ENCODE assay signal across 34 cellular contexts in genomic region chr4:59537231-59537886, GRCh38.
DNase-seq lines count a peak whose midpoint lies in the region; ATAC-seq, FAIRE-seq and TF ChIP-seq lines count a peak whose summit lies in the region.
"Had no signal": no experiment of that assay in that cellular context is flagged by ENCODE, and none has a peak within 500 bp of the region (broad histone marks: within the 10 kb centered on the region; RNA-seq: fewer than 3 reads in every experiment).

No MANE protein-coding gene starts in this region.

- no peaks in the 10 kb centered on the region for H3K27me3 Mint-ChIP-seq in astrocyte (ENCODE audit: low read depth, unreplicated experiment)
- H3K27me3 Mint-ChIP-seq: activated naive CD8-positive, alpha-beta T cell treated with anti-CD3 and anti-CD28 coated beads, Interleukin-2, amount 50 U/mL, for 24 hours; CD8-positive, alpha-beta memory T cell had no signal

- intact Hi-C loops in psoas muscle (cut with DNase I): no loop called here

- TF ChIP-seq CTCF in OCI-LY3 (IDR thresholded peaks at IDR 0.05; ENCODE audit: low read depth, low read length): no peak
- no peak for TF ChIP-seq CTCF in astrocyte (IDR thresholded peaks at IDR 0.05; ENCODE audit: insufficient read depth, low read depth, low read length)
- no peak for TF ChIP-seq CTCF in psoas muscle (IDR thresholded peaks at IDR 0.05)
- no peak for TF ChIP-seq CTCF in gastroesophageal sphincter (IDR thresholded peaks at IDR 0.05)

- FAIRE-seq in astrocyte (lab: Jason Lieb, UNC): no peak
- FAIRE-seq: GM12892, TTC549 had no signal

- no peaks in the 10 kb centered on the region for H3K36me3 ChIP-seq in OCI-LY3 (replicated peaks; ENCODE audit: low read depth, low read length)
- no peaks in the 10 kb centered on the region for H3K36me3 ChIP-seq in astrocyte (ENCODE audit: insufficient read depth, low read length)
- H3K36me3 ChIP-seq in psoas muscle (ENCODE audit: insufficient read depth in 1 of 2, low read depth in 1 of 2): no peaks in the 10 kb centered on the region
- no peaks in the 10 kb centered on the region for H3K36me3 ChIP-seq in gastroesophageal sphincter
- H3K36me3 ChIP-seq: left ventricle myocardium inferior, transverse colon had no signal

- H3K4me2 ChIP-seq in OCI-LY3 (ENCODE audit: low read length): peak overlapping the region; percentile 10; the same call in 1 of the 2 replicates
- H3K4me2 ChIP-seq in astrocyte (ENCODE audit: low read length): peak overlapping the region; percentile 37
- H3K4me2 ChIP-seq: KMS-11, SK-N-SH had no signal

- H3K27me3 ChIP-seq in OCI-LY3 (ENCODE audit: low read depth, low read length): no peaks in the 10 kb centered on the region
- no peaks in the 10 kb centered on the region for H3K27me3 ChIP-seq in astrocyte (ENCODE audit: insufficient read depth, low read length)
- H3K27me3 ChIP-seq in psoas muscle (ENCODE audit: insufficient read depth in 3 of 3, low read length in 2 of 3): no peaks in the 10 kb centered on the region
- no peaks in the 10 kb centered on the region for H3K27me3 ChIP-seq in gastroesophageal sphincter
- H3K27me3 ChIP-seq: dorsolateral prefrontal cortex, transverse colon had no signal

- no peaks in the 10 kb centered on the region for H3K9me3 Mint-ChIP-seq in astrocyte (ENCODE audit: unreplicated experiment)

- TF ChIP-seq EP300 in gastroesophageal sphincter (IDR thresholded peaks at IDR 0.05): no peak

- H3K79me2 ChIP-seq in OCI-LY3 (ENCODE audit: low read length) (no peaks in the 10 kb centered on the region), astrocyte (ENCODE audit: insufficient read depth, low read length) (no peaks in the 10 kb centered on the region)

- no peaks in the 10 kb centered on the region for H4K20me1 ChIP-seq in OCI-LY3 (ENCODE audit: insufficient read depth, low read length)
- H4K20me1 ChIP-seq in astrocyte (ENCODE audit: insufficient read depth, low read length): no peaks in the 10 kb centered on the region

- H3K9me3 ChIP-seq in OCI-LY3 (ENCODE audit: insufficient read depth, low read length) (no peaks in the 10 kb centered on the region), astrocyte (ENCODE audit: insufficient read depth, low read depth, low read length) (no peaks in the 10 kb centered on the region), psoas muscle (no peaks in the 10 kb centered on the region), gastroesophageal sphincter (no peaks in the 10 kb centered on the region)
- H3K9me3 ChIP-seq: left ventricle myocardium inferior, SK-N-SH, transverse colon had no signal

- H3K9ac ChIP-seq in OCI-LY3 (ENCODE audit: low read length) (no peak overlapping the region), astrocyte (ENCODE audit: low read length) (no peak overlapping the region)
- H3K9ac ChIP-seq: KMS-11, SK-N-SH had no signal

- H3K4me1 ChIP-seq in OCI-LY3 (ENCODE audit: low read length) (peaks cover 27% of the 10 kb centered on the region), astrocyte (ENCODE audit: insufficient read depth, low read length) (no peaks in the 10 kb centered on the region), psoas muscle (no peaks in the 10 kb centered on the region), gastroesophageal sphincter (no peaks in the 10 kb centered on the region)
- H3K4me1 ChIP-seq: left ventricle myocardium inferior had no signal

- H3K36me3 Mint-ChIP-seq in astrocyte (ENCODE audit: low read depth, unreplicated experiment): no peaks in the 10 kb centered on the region
- H3K36me3 Mint-ChIP-seq: CD8-positive, alpha-beta memory T cell; immature natural killer cell; natural killer cell; stimulated activated effector memory CD8-positive, alpha-beta T cell treated with anti-CD3 and anti-CD28 coated beads, Interleukin-12 subunit alpha, Interleukin-12 subunit beta, amount 100 ng/mL, for 72 hours had no signal

- 34 to 50% (median 39%) methylated on average over 2 of the region's 2 CpGs for WGBS in psoas muscle, 3 donors
- WGBS in gastroesophageal sphincter (ENCODE audit: low coverage in 1 of 2), 2 donors: 27 to 42% methylated on average over 2 of the region's 2 CpGs

- TF ChIP-seq POLR2A in gastroesophageal sphincter (IDR thresholded peaks at IDR 0.05): no peak

- peak; percentile 40 for DNase-seq in ELR (ENCODE audit: low read depth)
- DNase-seq in astrocyte (ENCODE audit: low read depth): no peak
- DNase-seq in iris pigment epithelial cell (ENCODE audit: low read depth): peak; percentile 3
- DNase-seq in ecto neural progenitor cell (ENCODE audit: low spot score): no peak
- DNase-seq in psoas muscle: no peak
- DNase-seq: activated CD4-positive, alpha-beta T cell treated with anti-CD3 and anti-CD28 coated beads, Interleukin-2, amount 50 U/mL, for 48 hours; activated naive CD4-positive, alpha-beta T cell; activated naive CD8-positive, alpha-beta T cell treated with anti-CD3 and anti-CD28 coated beads, Interleukin-2, amount 50 U/mL, for 24 hours; activated T-cell treated with anti-CD3 and anti-CD28 coated beads, Interleukin-2, amount 50 U/mL, for 72 hours; CD8-positive, alpha-beta memory T cell; dorsolateral prefrontal cortex; EL; immature natural killer cell; left ventricle myocardium inferior; midbrain; natural killer cell; NCI-H1417 treated with DMSO at 0.1 percent for 48 hours; NCI-H2029 treated with DMSO at 0.1 percent for 48 hours; NCI-H2227 treated with DMSO at 0.1 percent for 48 hours; NCI-H69; occipital lobe; SK-N-SH; transverse colon had no signal

- no peak overlapping the region for H3K4me3 ChIP-seq in OCI-LY3 (ENCODE audit: low read length)
- H3K4me3 ChIP-seq in astrocyte (ENCODE audit: insufficient read depth, low read depth, low read length): no peak overlapping the region
- no peak overlapping the region for H3K4me3 ChIP-seq in psoas muscle
- H3K4me3 ChIP-seq in gastroesophageal sphincter: no peak overlapping the region
- H3K4me3 ChIP-seq: dorsolateral prefrontal cortex, left ventricle myocardium inferior, transverse colon had no signal

- no peak for ATAC-seq in psoas muscle
- no peak for ATAC-seq in gastroesophageal sphincter
- ATAC-seq in HG03442 (IDR thresholded peaks at IDR 0.05; ENCODE audit: unreplicated experiment): no peak
- ATAC-seq: activated naive CD8-positive, alpha-beta T cell treated with anti-CD3 and anti-CD28 coated beads, Interleukin-2, amount 50 U/mL, for 24 hours; activated T-cell treated with anti-CD3 and anti-CD28 coated beads, Interleukin-2, amount 50 U/mL, for 72 hours; HCT116; natural killer cell; Right ventricle myocardium inferior; stimulated activated effector memory CD8-positive, alpha-beta T cell treated with anti-CD3 and anti-CD28 coated beads, Interleukin-12 subunit alpha, Interleukin-12 subunit beta, amount 100 ng/mL, for 72 hours had no signal

- H3K27ac Mint-ChIP-seq in astrocyte (ENCODE audit: unreplicated experiment): no peak overlapping the region
- H3K27ac Mint-ChIP-seq: activated naive CD8-positive, alpha-beta T cell treated with anti-CD3 and anti-CD28 coated beads, Interleukin-2, amount 50 U/mL, for 24 hours; activated T-cell treated with anti-CD3 and anti-CD28 coated beads, Interleukin-2, amount 50 U/mL, for 72 hours; immature natural killer cell; natural killer cell; stimulated activated effector memory CD8-positive, alpha-beta T cell treated with anti-CD3 and anti-CD28 coated beads, Interleukin-12 subunit alpha, Interleukin-12 subunit beta, amount 100 ng/mL, for 72 hours had no signal

- no peak overlapping the region for H3K27ac ChIP-seq in OCI-LY3 (ENCODE audit: low read length)
- H3K27ac ChIP-seq in astrocyte (ENCODE audit: low read depth, low read length): no peak overlapping the region
- H3K27ac ChIP-seq in psoas muscle: no peak overlapping the region
- no peak overlapping the region for H3K27ac ChIP-seq in gastroesophageal sphincter
- H3K27ac ChIP-seq: HL-60, KMS-11, left ventricle myocardium inferior, transverse colon had no signal

- peaks cover 13% of the 10 kb centered on the region for H3K4me1 Mint-ChIP-seq in astrocyte (ENCODE audit: low read depth, unreplicated experiment)
- H3K4me1 Mint-ChIP-seq: activated naive CD8-positive, alpha-beta T cell treated with anti-CD3 and anti-CD28 coated beads, Interleukin-2, amount 50 U/mL, for 24 hours; CD8-positive, alpha-beta memory T cell; natural killer cell; stimulated activated effector memory CD8-positive, alpha-beta T cell treated with anti-CD3 and anti-CD28 coated beads, Interleukin-12 subunit alpha, Interleukin-12 subunit beta, amount 100 ng/mL, for 72 hours had no signal

- H3K4me3 Mint-ChIP-seq in astrocyte (ENCODE audit: unreplicated experiment): no peak overlapping the region
- H3K4me3 Mint-ChIP-seq: activated naive CD8-positive, alpha-beta T cell treated with anti-CD3 and anti-CD28 coated beads, Interleukin-2, amount 50 U/mL, for 24 hours; activated T-cell treated with anti-CD3 and anti-CD28 coated beads, Interleukin-2, amount 50 U/mL, for 72 hours; CD8-positive, alpha-beta memory T cell; immature natural killer cell; natural killer cell; stimulated activated effector memory CD8-positive, alpha-beta T cell treated with anti-CD3 and anti-CD28 coated beads, Interleukin-12 subunit alpha, Interleukin-12 subunit beta, amount 100 ng/mL, for 72 hours; T-helper 1 cell treated with Interleukin-12 subunit alpha and Interleukin-12 subunit beta and Interleukin-4 antibody, amounts not matched to agents 30 μg/mL and 1 μg/mL, for 36 hours had no signal

- H2AFZ ChIP-seq in OCI-LY3 (ENCODE audit: low read depth, low read length) (no peak overlapping the region; the same call in 1 of the 2 replicates), astrocyte (ENCODE audit: low read depth, low read length) (no peak overlapping the region)

Comparison
In these comparisons a context has a peak if more than half of its experiments do, and no peak if none do; other contexts are left out.
1. DNase-seq: peak in ELR (single experiment) and iris pigment epithelial cell (single experiment); none in astrocyte (single experiment), ecto neural progenitor cell (single experiment) and psoas muscle (0 of 2).